8 cellular contexts compared by ENCODE assay signal in the genomic region with DNA sequence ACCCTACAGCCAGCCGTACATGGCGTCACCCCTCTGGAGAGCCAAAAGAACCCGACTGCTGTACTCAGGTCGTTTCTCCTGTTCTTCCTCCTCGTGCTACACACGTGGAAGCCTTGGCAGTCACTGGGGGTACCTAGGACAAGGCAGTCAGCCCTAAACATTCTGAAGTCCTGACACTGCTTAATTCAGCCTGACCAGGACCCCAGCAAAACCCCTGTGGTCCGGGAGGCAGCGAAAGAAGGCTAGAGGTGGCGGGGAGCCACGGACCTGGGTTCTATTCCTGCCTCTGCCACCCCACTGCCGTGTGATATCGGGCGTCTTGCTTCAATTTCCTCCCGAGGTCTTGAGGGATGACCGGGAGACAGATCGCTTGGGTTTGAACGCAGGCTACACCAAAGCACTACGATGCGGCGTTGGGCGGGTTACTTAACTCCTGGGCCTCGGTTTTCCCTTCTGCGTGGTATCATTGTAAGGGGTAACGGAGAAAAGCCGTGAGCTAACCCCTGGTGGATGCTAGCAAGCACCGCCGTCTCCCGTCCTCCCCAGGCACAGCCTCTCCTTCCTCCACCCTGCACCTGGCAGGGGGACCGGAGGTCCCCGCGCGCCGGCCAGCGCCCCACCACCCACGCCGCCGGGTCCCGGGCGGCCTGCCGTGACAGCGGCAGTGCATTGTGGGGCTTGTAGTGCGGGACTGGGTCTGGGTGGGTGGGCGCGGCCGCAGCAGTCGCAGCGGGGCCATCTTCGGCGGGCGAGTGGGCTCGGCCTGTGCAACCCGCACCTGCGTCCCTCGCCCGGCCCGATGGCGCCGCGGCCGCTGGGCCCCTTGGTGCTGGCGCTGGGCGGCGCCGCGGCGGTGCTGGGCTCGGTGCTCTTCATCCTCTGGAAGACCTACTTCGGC. TPM values are rescaled to one million over a fixed set of nuclear protein-coding genes. Genes with fewer than 3 reads are reported as not detected.
DNase-seq lines count a peak whose midpoint lies in the region; ATAC-seq, FAIRE-seq and TF ChIP-seq lines count a peak whose summit lies in the region.

A gene with protein sequence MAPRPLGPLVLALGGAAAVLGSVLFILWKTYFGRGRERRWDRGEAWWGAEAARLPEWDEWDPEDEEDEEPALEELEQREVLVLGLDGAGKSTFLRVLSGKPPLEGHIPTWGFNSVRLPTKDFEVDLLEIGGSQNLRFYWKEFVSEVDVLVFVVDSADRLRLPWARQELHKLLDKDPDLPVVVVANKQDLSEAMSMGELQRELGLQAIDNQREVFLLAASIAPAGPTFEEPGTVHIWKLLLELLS (plus strand): TSS at position 723 of the 898 bp plus-strand sequence. CDS start 77 bp downstream, at position 800.

- dilution Hi-C loops in keratinocyte (cut with MboI; ENCODE audit: extremely low pct_ligation_motif_present, low sequenced_read_pairs) = no loop called here

- DNase-seq in GM13976 (ENCODE audit: low spot score) = peak; percentile 85
- peak in 1 of 2 donors; percentile 38 for DNase-seq in cardiac fibroblast (ENCODE audit: low read depth in 2 of 2)
- DNase-seq in keratinocyte (ENCODE audit: low read depth, low spot score) = no peak
- DNase-seq in stimulated activated CD4-positive, alpha-beta T cell treated with anti-CD3 and anti-CD28 coated beads, Interleukin-12 subunit alpha, Interleukin-12 subunit beta, amount 100 ng/mL, for 24 hours (ENCODE audit: low read depth in 2 of 2) = peak; percentile 45 to 48
- no peak for DNase-seq in NCI-H1694 treated with DMSO at 0.1 percent for 48 hours (lab: John Stamatoyannopoulos, UW)

- ATAC-seq in HG03103 (IDR thresholded peaks at IDR 0.05; ENCODE audit: low read depth, unreplicated experiment) (peak; percentile 34), HG03139 (IDR thresholded peaks at IDR 0.05; ENCODE audit: unreplicated experiment) (no peak)

- peak within 1 kb of the TSS; percentile 85 for H3K4me2 ChIP-seq in keratinocyte (ENCODE audit: control insufficient read depth, extremely low read depth, insufficient read depth, low read depth, low read length)

- in situ Hi-C loops in GM13976 (cut with MboI; ENCODE audit: low sequenced_read_pairs, unreplicated experiment) = no loop called here

- H3K4me3 ChIP-seq in WI38 (ENCODE audit: low read depth, low read length) (peak within 1 kb of the TSS; percentile 63), cardiac fibroblast (replicated peaks in 1 of 2; ENCODE audit: low read depth in 2 of 2, low read length in 2 of 2) (peak within 1 kb of the TSS; percentile 58 to 65), keratinocyte (ENCODE audit: control insufficient read depth in 2 of 3, extremely low read depth in 1 of 3, insufficient read depth in 2 of 3, low read depth in 1 of 3, low read length in 3 of 3) (peak within 1 kb of the TSS; percentile 42 to 69 (median 63))

- H3K79me2 ChIP-seq in keratinocyte (ENCODE audit: control insufficient read depth, insufficient read depth, low read length) = peaks cover 15% of the 10 kb centered on the region

- no peaks in the 10 kb centered on the region for H3K9me3 ChIP-seq in keratinocyte (ENCODE audit: control insufficient read depth, low read depth, low read length)

- no peaks in the 10 kb centered on the region for H3K9me1 ChIP-seq in keratinocyte (ENCODE audit: control insufficient read depth, extremely low read depth, insufficient read depth, low read length)

- peak within 1 kb of the TSS; percentile 90 for H2AFZ ChIP-seq in keratinocyte (ENCODE audit: control insufficient read depth, low read length)

- no peak within 1 kb of the TSS for H3K27ac ChIP-seq in keratinocyte (ENCODE audit: control insufficient read depth, insufficient read depth, low read length)

- peak within 1 kb of the TSS; percentile 71 for H3K9ac ChIP-seq in keratinocyte (ENCODE audit: control insufficient read depth, extremely low read depth, insufficient read depth, low read length)

- peaks cover 8% of the 10 kb centered on the region for H3K4me1 ChIP-seq in keratinocyte (ENCODE audit: control insufficient read depth, extremely low read depth, insufficient read depth, low read length)

- H4K20me1 ChIP-seq in keratinocyte (ENCODE audit: control insufficient read depth, extremely low read depth, insufficient read depth, low read length) = no peaks in the 10 kb centered on the region

- TF ChIP-seq CTCF in GM13976 (IDR thresholded peaks at IDR 0.05; ENCODE audit: borderline replicate concordance, control extremely low read depth, extremely low read depth, insufficient read depth, missing control alignments) (no peak), WI38 (IDR thresholded peaks at IDR 0.05; ENCODE audit: low read depth, low read length) (no peak), cardiac fibroblast (IDR thresholded peaks at IDR 0.05; ENCODE audit: low read depth, low read length) (no peak), keratinocyte (optimal IDR thresholded peaks at IDR 0.05 in 1 of 3, IDR thresholded peaks at IDR 0.05 in 1 of 3, conservative IDR thresholded peaks at IDR 0.05 in 1 of 3; ENCODE audit: extremely low read depth in 1 of 3, insufficient read depth in 2 of 3, low read length in 3 of 3) (no peak)

- H3K36me3 ChIP-seq in keratinocyte (ENCODE audit: control insufficient read depth in 2 of 2, extremely low read depth in 1 of 2, insufficient read depth in 2 of 2, low read length in 2 of 2) = no peaks in the 10 kb centered on the region

- FAIRE-seq in keratinocyte (lab: Jason Lieb, UNC) = no peak

- no peaks in the 10 kb centered on the region for H3K27me3 ChIP-seq in keratinocyte (ENCODE audit: control insufficient read depth, extremely low read depth, insufficient read depth, low read length)

RNA-seq across cellular contexts. Expression of the gene that starts here (rescaled TPM):
- 0.70 to 2.4 TPM (median 1.6 TPM) in 3 replicates for polyA plus RNA-seq in keratinocyte
- polyA plus RNA-seq in keratinocyte (2011; ENCODE audit: low read depth) = 1.0 TPM
- 0.66 and 0.72 TPM in 2 replicates for polyA plus RNA-seq in keratinocyte (2011; cell fraction: cytosol; rRNA removed)
- 2.4 and 3.8 TPM in 2 replicates for polyA plus RNA-seq in keratinocyte (2011; cell fraction: nucleus; rRNA removed)
- 1.4 and 2.2 TPM in 2 replicates for polyA plus RNA-seq in keratinocyte (2012; ENCODE audit: low replicate concordance)
- polyA minus RNA-seq in keratinocyte = 1.5 to 3.0 TPM (median 2.1 TPM) in 3 replicates
- 3.1 TPM for polyA minus RNA-seq in keratinocyte (2011; cell fraction: cytosol; rRNA and poly(A)+ RNA removed)
- polyA minus RNA-seq in keratinocyte (2011; cell fraction: nucleus; rRNA and poly(A)+ RNA removed) = 1.3 and 2.9 TPM in 2 replicates

Comparison
In these comparisons a context has a peak if more than half of its experiments do, and no peak if none do; other contexts are left out.
1. DNase-seq: peak in GM13976 (single experiment) and stimulated activated CD4-positive, alpha-beta T cell treated with anti-CD3 and anti-CD28 coated beads, Interleukin-12 subunit alpha, Interleukin-12 subunit beta, amount 100 ng/mL, for 24 hours (2 of 2); none in keratinocyte (single experiment) and NCI-H1694 treated with DMSO at 0.1 percent for 48 hours (single experiment).
2. Peak in every context shown above with its lines, with median percentiles within 50 percentile points of each other: H3K4me3 ChIP-seq.